31 cellular contexts compared by ENCODE assay signal in genomic region chr20:49147269-49147668, GRCh38.
"Had no signal": no experiment of that assay in that cellular context is flagged by ENCODE, and none has a peak within 500 bp of the region (broad histone marks: within the 10 kb centered on the region; RNA-seq: fewer than 3 reads in every experiment).

No MANE protein-coding gene starts in this region.

- H3K27ac ChIP-seq: epithelial cell of prostate, neural progenitor cell, skin epidermis had no signal

- H3K9me3 ChIP-seq: thoracic aorta had no signal

- H3K9ac ChIP-seq: neural progenitor cell had no signal

- FAIRE-seq: bronchial epithelial cell, colon, frontal cortex, keratinocyte, urothelium cell line had no signal

- H3K27me3 ChIP-seq: neural progenitor cell had no signal

- H3K27me3 Mint-ChIP-seq: activated naive CD4-positive, alpha-beta T cell treated with anti-CD3 and anti-CD28 coated beads, Interleukin-2, amount 50 U/mL, for 24 hours; activated T-helper 17 cell treated with anti-CD3 and anti-CD28 coated beads, Interleukin-2, amount 50 U/mL, for 72 hours; naive B cell; stimulated activated naive CD8-positive, alpha-beta T cell treated with anti-CD3 and anti-CD28 coated beads, Interleukin-15, Interleukin-2, amounts not matched to agents 100 ng/mL and 50 ng/mL, for 24 hours; T-cell had no signal

- DNase-seq: activated CD4-positive, alpha-beta T cell treated with anti-CD3 and anti-CD28 coated beads for 4 hours; activated CD4-positive, alpha-beta T cell treated with anti-CD3 and anti-CD28 coated beads, Interleukin-2, amount 50 U/mL, for 48 hours; activated CD4-positive, CD25-positive, alpha-beta regulatory T cell; activated CD8-positive, alpha-beta memory T cell treated with anti-CD3 and anti-CD28 coated beads, Interleukin-2, amount 50 U/mL, for 4 hours; activated T-cell treated with anti-CD3 and anti-CD28 coated beads, Interleukin-2, amount 50 U/mL, for 1 hour; anterior cingulate cortex; dermis blood vessel endothelial cell; effector CD4-positive, alpha-beta T cell; hippocampal formation; left cardiac atrium; left ventricle myocardium superior; naive B cell; occipital lobe; stimulated activated CD4-positive, alpha-beta T cell treated with anti-CD3 and anti-CD28 coated beads, Interleukin-12 subunit alpha, Interleukin-12 subunit beta, amount 100 ng/mL, for 4 hours; stimulated activated CD4-positive, alpha-beta T cell treated with anti-CD3 and anti-CD28 coated beads, Interleukin-4, amount 100 ng/mL, for 1 hour; T-cell; trophoblast cell had no signal

- H3K4me3 ChIP-seq: neural progenitor cell, skin epidermis, thoracic aorta had no signal

- H3K4me3 Mint-ChIP-seq: activated naive CD4-positive, alpha-beta T cell treated with anti-CD3 and anti-CD28 coated beads, Interleukin-2, amount 50 U/mL, for 24 hours; activated T-helper 17 cell treated with anti-CD3 and anti-CD28 coated beads, Interleukin-2, amount 50 U/mL, for 72 hours; naive B cell; neural progenitor cell; stimulated activated naive CD8-positive, alpha-beta T cell treated with anti-CD3 and anti-CD28 coated beads, Interleukin-15, Interleukin-2, amounts not matched to agents 100 ng/mL and 50 ng/mL, for 24 hours; T-cell; T-helper 2 cell treated with Interferon-gamma antibody and Interleukin-4, amounts not matched to agents 5 μg/mL and 100 μg/mL, for 36 hours had no signal

- H3K4me2 ChIP-seq: neural progenitor cell had no signal

- ATAC-seq: activated T-helper 17 cell treated with anti-CD3 and anti-CD28 coated beads, Interleukin-2, amount 50 U/mL, for 72 hours; left cardiac atrium; left ventricle myocardium superior; sciatic nerve had no signal

- H3K27ac Mint-ChIP-seq: activated T-helper 17 cell treated with anti-CD3 and anti-CD28 coated beads, Interleukin-2, amount 50 U/mL, for 72 hours; neural progenitor cell; stimulated activated naive CD8-positive, alpha-beta T cell treated with anti-CD3 and anti-CD28 coated beads, Interleukin-15, Interleukin-2, amounts not matched to agents 100 ng/mL and 50 ng/mL, for 24 hours; T-cell; T-helper 2 cell treated with Interferon-gamma antibody and Interleukin-4, amounts not matched to agents 5 μg/mL and 100 μg/mL, for 36 hours had no signal

- H2AFZ ChIP-seq: neural progenitor cell had no signal

- H3K4me1 ChIP-seq: neural progenitor cell had no signal
